ENCODE assay signal across 8 cellular contexts in genomic region chr15:22719980-22720379, GRCh38.
DNase-seq lines count a peak whose midpoint lies in the region; ATAC-seq and TF ChIP-seq lines count a peak whose summit lies in the region.
"Not testable (repeated sequence)": the region's sequence is repeated elsewhere in the genome, so short reads cannot be mapped to it uniquely, and the experiment has no call there.

No MANE protein-coding gene starts in this region.

- not testable (repeated sequence) for BruUV-seq in PC-3 (replicated peaks; lab: Mats Ljungman, UMichigan); MCF 10A (replicated peaks; lab: Mats Ljungman, UMichigan)

- not testable (repeated sequence) for ATAC-seq in PC-3
- peak; percentile 33 for ATAC-seq in left lobe of liver

- intact Hi-C loops in PC-3 (cut with micrococcal nuclease); MCF 10A (cut with micrococcal nuclease): not testable (repeated sequence)

- not testable (repeated sequence) for H3K4me1 ChIP-seq in MM.1S (ENCODE audit: low read length); PC-3 (ENCODE audit: insufficient read depth, low read length); smooth muscle cell (ENCODE audit: low read depth)

- not testable (repeated sequence) for H3K9me3 Mint-ChIP-seq in MCF 10A (ENCODE audit: unreplicated experiment)

- H3K79me2 ChIP-seq in MM.1S (ENCODE audit: low read length); PC-3 (ENCODE audit: low read length); smooth muscle cell (ENCODE audit: low read depth): not testable (repeated sequence)

- H3K4me2 ChIP-seq in MM.1S (ENCODE audit: low read depth, low read length); PC-3 (ENCODE audit: low read length); smooth muscle cell: not testable (repeated sequence)

- not testable (repeated sequence) for H3K27ac ChIP-seq in MM.1S (ENCODE audit: low read length); PC-3 (ENCODE audit: low read length); smooth muscle cell (ENCODE audit: low read depth)

- WGBS in smooth muscle cell (ENCODE audit: low lambda C conversion rate), result 75% methylated on average over 1 of the region's 1 CpG

- H3K27me3 ChIP-seq in MM.1S (replicated peaks; ENCODE audit: insufficient read depth, low read length); PC-3 (ENCODE audit: low read length); smooth muscle cell (ENCODE audit: low read depth): not testable (repeated sequence)

- not testable (repeated sequence) for H3K4me3 ChIP-seq in AG10803 (ENCODE audit: low read length); MM.1S (ENCODE audit: low read length); PC-3 (ENCODE audit: low read length); smooth muscle cell

- TF ChIP-seq CTCF in AG10803 (conservative IDR thresholded peaks at IDR 0.05; ENCODE audit: low read length) (peak; percentile 21), GM10266 (IDR thresholded peaks at IDR 0.05; ENCODE audit: control insufficient read depth, insufficient read depth, low read depth, missing control alignments) (peak; percentile 4), MM.1S (IDR thresholded peaks at IDR 0.05; ENCODE audit: low read length) (peak; percentile 21), PC-3 (conservative IDR thresholded peaks at IDR 0.05; ENCODE audit: low read depth, low read length) (peak; percentile 31; the same call in 1 of the 2 replicates), MCF 10A (IDR thresholded peaks at IDR 0.05; ENCODE audit: unreplicated experiment) (peak; percentile 47), smooth muscle cell (IDR thresholded peaks at IDR 0.05; ENCODE audit: borderline replicate concordance, insufficient read depth, poor library complexity, severe bottlenecking) (peak; percentile 20)

- not testable (repeated sequence) for H3K4me3 Mint-ChIP-seq in MCF 10A (ENCODE audit: unreplicated experiment)

- H3K36me3 ChIP-seq in MM.1S (replicated peaks; ENCODE audit: insufficient read depth, low read length); PC-3 (ENCODE audit: low read depth, low read length); smooth muscle cell (ENCODE audit: low read depth): not testable (repeated sequence)

- H3F3A ChIP-seq in MM.1S (ENCODE audit: insufficient read depth, low read length); PC-3 (ENCODE audit: low read length, unreplicated experiment); smooth muscle cell (ENCODE audit: low read depth): not testable (repeated sequence)

- not testable (repeated sequence) for H3K9me2 ChIP-seq in MM.1S (replicated peaks; ENCODE audit: insufficient read depth, low read length); PC-3 (replicated peaks; ENCODE audit: low read length)

- not testable (repeated sequence) for H3K9ac ChIP-seq in MM.1S (ENCODE audit: low read length); PC-3 (ENCODE audit: low read length); smooth muscle cell (ENCODE audit: low read depth)

- POLR2A ChIA-PET in PC-3 (lab: Charles Lee; ENCODE audit: unreplicated experiment); MCF 10A (lab: Yijun Ruan, JAX): not testable (repeated sequence)

- H3K27me3 Mint-ChIP-seq in MCF 10A (ENCODE audit: insufficient read depth, unreplicated experiment), result not testable (repeated sequence)

- H3K36me3 Mint-ChIP-seq in MCF 10A (ENCODE audit: insufficient read depth, unreplicated experiment), result not testable (repeated sequence)

- not testable (repeated sequence) for H4K20me1 ChIP-seq in MM.1S (ENCODE audit: insufficient read depth, low read length); PC-3 (ENCODE audit: low read length); smooth muscle cell (ENCODE audit: low read depth)

- H3K9me3 ChIP-seq in MM.1S (replicated peaks; ENCODE audit: insufficient read depth, low read length); PC-3 (ENCODE audit: low read length); smooth muscle cell (replicated peaks; ENCODE audit: low read depth): not testable (repeated sequence)

- not testable (repeated sequence) for DNase-seq in AG10803 (ENCODE audit: low read depth); GM10266 (ENCODE audit: extremely low spot score); MM.1S; left lobe of liver (ENCODE audit: low spot score); smooth muscle cell (lab: John Stamatoyannopoulos, UW; ENCODE audit: unreplicated experiment)
- peak; percentile 8 for DNase-seq in PC-3
- DNase-seq in MCF 10A (ENCODE audit: unreplicated experiment), result peak; percentile 7
- peak; percentile 13 for DNase-seq in fibroblast of peridontal ligament (ENCODE audit: extremely low read depth)

- H3K4me1 Mint-ChIP-seq in MCF 10A (ENCODE audit: insufficient read depth, unreplicated experiment), result not testable (repeated sequence)

- CTCF ChIA-PET in PC-3 (lab: Charles Lee); MCF 10A (lab: Yijun Ruan, JAX): not testable (repeated sequence)

- H2AFZ ChIP-seq in MM.1S (ENCODE audit: low read length); PC-3 (ENCODE audit: low read length); smooth muscle cell (ENCODE audit: low read depth): not testable (repeated sequence)

- not testable (repeated sequence) for H3K27ac Mint-ChIP-seq in MCF 10A (ENCODE audit: low read depth, unreplicated experiment)
